ENCODE assay signal across 17 cellular contexts in genomic region chr11:104134760-104135159, GRCh38. TPM values are rescaled to one million over a fixed set of nuclear protein-coding genes. Genes with fewer than 3 reads are reported as not detected.
DNase-seq lines count a peak whose midpoint lies in the region; ATAC-seq and TF ChIP-seq lines count a peak whose summit lies in the region.
"Had no signal": no experiment of that assay in that cellular context is flagged by ENCODE, and none has a peak within 500 bp of the region (broad histone marks: within the 10 kb centered on the region; RNA-seq: fewer than 3 reads in every experiment).

No MANE protein-coding gene starts in this region.

- no peaks in the 10 kb centered on the region for H3K27me3 ChIP-seq in breast epithelium
- H3K27me3 ChIP-seq: spleen, testis had no signal

- H3K4me3 ChIP-seq in breast epithelium (no peak overlapping the region), fibroblast of the aortic adventitia (ENCODE audit: low read depth, low read length) (no peak overlapping the region)
- H3K4me3 ChIP-seq: spleen, testis had no signal

- no peak overlapping the region for H3K4me3 Mint-ChIP-seq in MCF 10A (ENCODE audit: unreplicated experiment)
- H3K4me3 Mint-ChIP-seq: activated naive CD4-positive, alpha-beta T cell treated with anti-CD3 and anti-CD28 coated beads, Interleukin-2, amount 50 U/mL, for 24 hours; WTC11 had no signal

- POLR2A ChIA-PET in MCF 10A (lab: Yijun Ruan, JAX) = interaction anchor here (0.7 to 1.4 kb wide), 4 partner anchors 12 to 75 kb away, joined by 4 read pairs; no protein-coding TSS in a partner anchor

- H3K27ac ChIP-seq in breast epithelium = no peak overlapping the region
- H3K27ac ChIP-seq: spleen, testis had no signal

- H3K27me3 Mint-ChIP-seq in MCF 10A (ENCODE audit: insufficient read depth, unreplicated experiment) = no peaks in the 10 kb centered on the region
- H3K27me3 Mint-ChIP-seq: activated naive CD4-positive, alpha-beta T cell treated with anti-CD3 and anti-CD28 coated beads, Interleukin-2, amount 50 U/mL, for 24 hours had no signal

- no peak for TF ChIP-seq CTCF in MCF 10A (IDR thresholded peaks at IDR 0.05; ENCODE audit: unreplicated experiment)
- no peak for TF ChIP-seq CTCF in breast epithelium (IDR thresholded peaks at IDR 0.05)
- TF ChIP-seq CTCF in fibroblast of the aortic adventitia (IDR thresholded peaks at IDR 0.05; ENCODE audit: insufficient read depth, low read length) = no peak

- no peaks in the 10 kb centered on the region for H3K9me3 ChIP-seq in breast epithelium
- H3K9me3 ChIP-seq: spleen, testis had no signal

- DNase-seq in MCF 10A (ENCODE audit: unreplicated experiment) (peak; percentile 31), breast epithelium (ENCODE audit: low spot score in 2 of 2) (no peak), fibroblast of the aortic adventitia (ENCODE audit: low read depth) (peak; percentile 64), NCI-H82 treated with DMSO at 0.1 percent for 48 hours (lab: John Stamatoyannopoulos, UW; ENCODE audit: unreplicated experiment) (no peak), NK-92 (lab: John Stamatoyannopoulos, UW; ENCODE audit: unreplicated experiment) (no peak)
- DNase-seq: erythroblast, KBM-7, NCI-H187 treated with DMSO at 0.1 percent for 48 hours, NCI-H774, occipital lobe, spleen, testis had no signal

- BruUV-seq in MCF 10A (replicated peaks; lab: Mats Ljungman, UMichigan) = no TSS peak

- H3K27ac Mint-ChIP-seq in MCF 10A (ENCODE audit: low read depth, unreplicated experiment) = no peak overlapping the region
- H3K27ac Mint-ChIP-seq: activated naive CD4-positive, alpha-beta T cell treated with anti-CD3 and anti-CD28 coated beads, Interleukin-2, amount 50 U/mL, for 24 hours; WTC11 had no signal

- CTCF ChIA-PET in MCF 10A (lab: Yijun Ruan, JAX) = no interaction called here

- no peaks in the 10 kb centered on the region for H3K4me1 ChIP-seq in breast epithelium
- H3K4me1 ChIP-seq: spleen, testis had no signal

- H3K4me1 Mint-ChIP-seq in MCF 10A (ENCODE audit: insufficient read depth, unreplicated experiment) = peaks cover 11% of the 10 kb centered on the region
- H3K4me1 Mint-ChIP-seq: activated naive CD4-positive, alpha-beta T cell treated with anti-CD3 and anti-CD28 coated beads, Interleukin-2, amount 50 U/mL, for 24 hours; WTC11 had no signal

- intact Hi-C loops in MCF 10A (cut with micrococcal nuclease) (no loop called here), breast epithelium (cut with DNase I; ENCODE audit: low total_unique reads) (no loop called here)

- no peaks in the 10 kb centered on the region for H3K36me3 ChIP-seq in breast epithelium
- H3K36me3 ChIP-seq: spleen had no signal

- TF ChIP-seq POLR2A in breast epithelium (IDR thresholded peaks at IDR 0.05) = no peak

- H3K9me3 Mint-ChIP-seq in MCF 10A (ENCODE audit: unreplicated experiment) = no peaks in the 10 kb centered on the region
- H3K9me3 Mint-ChIP-seq: activated naive CD4-positive, alpha-beta T cell treated with anti-CD3 and anti-CD28 coated beads, Interleukin-2, amount 50 U/mL, for 24 hours; WTC11 had no signal

- ATAC-seq in SK-N-SH treated with all-trans-retinoic acid at 6 μM for 48 hours (peak; percentile 61), GM18868 (IDR thresholded peaks at IDR 0.05; ENCODE audit: unreplicated experiment) (no peak), HG03095 (IDR thresholded peaks at IDR 0.05; ENCODE audit: unreplicated experiment) (no peak)
- ATAC-seq: WTC11 had no signal

- H3K36me3 Mint-ChIP-seq in MCF 10A (ENCODE audit: insufficient read depth, unreplicated experiment) = no peaks in the 10 kb centered on the region
- H3K36me3 Mint-ChIP-seq: activated naive CD4-positive, alpha-beta T cell treated with anti-CD3 and anti-CD28 coated beads, Interleukin-2, amount 50 U/mL, for 24 hours; WTC11 had no signal

TF ChIP-seq in SK-N-SH treated with all-trans-retinoic acid at 6 μM for 48 hours, 23 proteins besides CTCF, POLR2A, EP300 and RAD21:
- TF ChIP-seq GLIS3 (CRISPR knock-in tag; IDR thresholded peaks at IDR 0.05) (no peak), CSDC2 (CRISPR knock-in tag; IDR thresholded peaks at IDR 0.05) (no peak), CREB5 (CRISPR knock-in tag; IDR thresholded peaks at IDR 0.05; ENCODE audit: low read depth) (no peak), ARNTL (CRISPR knock-in tag; IDR thresholded peaks at IDR 0.05; ENCODE audit: borderline replicate concordance, low read depth) (no peak), ZNF565 (CRISPR knock-in tag; conservative IDR thresholded peaks at IDR 0.05; ENCODE audit: low read depth) (no peak), ZNF70 (CRISPR knock-in tag; IDR thresholded peaks at IDR 0.05) (no peak), ZFP3 (CRISPR knock-in tag; IDR thresholded peaks at IDR 0.05) (no peak), BACH2 (CRISPR knock-in tag; IDR thresholded peaks at IDR 0.05; ENCODE audit: borderline replicate concordance) (no peak), RARB (CRISPR knock-in tag; IDR thresholded peaks at IDR 0.05) (no peak), ESRRG (CRISPR knock-in tag; IDR thresholded peaks at IDR 0.05) (no peak)

RNA-seq across cellular contexts. Expression of gene PDGFD, which starts 29.2 kb away (rescaled TPM):
- total RNA-seq in MCF 10A (2022) = 0.27 and 0.61 TPM in 2 replicates
- 10 to 100 TPM; 21.8 to 76.0 (median 53.1) TPM for total RNA-seq in breast epithelium
- 32.4 and 37.4 TPM in 2 replicates for total RNA-seq in fibroblast of the aortic adventitia (ENCODE audit: low replicate concordance)

Comparison
In these comparisons a context has a peak if more than half of its experiments do, and no peak if none do; other contexts are left out.
1. DNase-seq: peak in MCF 10A (single experiment) and fibroblast of the aortic adventitia (single experiment); none in breast epithelium (0 of 2), NCI-H82 treated with DMSO at 0.1 percent for 48 hours (single experiment) and NK-92 (single experiment).
2. RNA of gene PDGFD, which starts 29.2 kb away (total RNA-seq): 21.8 to 76.0 TPM in breast epithelium and 32.4 to 37.4 TPM in fibroblast of the aortic adventitia; 0.27 to 0.61 TPM in MCF 10A; every median in the first group is over 10 times any median in the second.